In the genomic region with DNA sequence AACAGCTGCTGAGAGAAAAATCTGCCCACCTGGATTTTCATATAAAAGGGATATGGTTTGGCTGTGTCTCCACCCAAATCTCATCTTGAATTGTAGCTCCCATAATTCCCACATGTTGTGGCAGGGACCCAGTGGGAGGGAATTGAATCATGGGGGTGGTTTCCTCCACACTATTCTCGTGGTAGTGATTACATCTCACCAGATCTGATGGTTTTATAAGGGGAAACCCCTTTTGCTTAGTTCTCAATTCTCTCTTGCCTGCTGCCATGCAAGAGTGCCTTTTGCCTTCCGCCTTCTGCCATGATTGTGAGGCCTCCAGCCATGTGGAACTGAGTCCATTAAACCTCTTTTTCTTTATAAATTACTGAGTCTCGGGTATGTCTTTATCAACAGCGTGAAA, we compare ENCODE assay signal across 14 cellular contexts. TPM values are rescaled to one million over a fixed set of nuclear protein-coding genes. Genes with fewer than 3 reads are reported as not detected.
DNase-seq lines count a peak whose midpoint lies in the region; ATAC-seq, FAIRE-seq and TF ChIP-seq lines count a peak whose summit lies in the region.
"Had no signal": no experiment of that assay in that cellular context is flagged by ENCODE, and none has a peak within 500 bp of the region (broad histone marks: within the 10 kb centered on the region; RNA-seq: fewer than 3 reads in every experiment).

No MANE protein-coding gene starts in this region.

- H4K20me1 ChIP-seq in BLaER1 (no peaks in the 10 kb centered on the region), SU-DHL-6 (ENCODE audit: low read depth, low read length) (no peaks in the 10 kb centered on the region)

- H3K4me2 ChIP-seq in BLaER1 (peak overlapping the region; percentile 79), SU-DHL-6 (ENCODE audit: low read depth, low read length, poor library complexity, severe bottlenecking) (peak overlapping the region; percentile 49)

- TF ChIP-seq CTCF in SU-DHL-6 (IDR thresholded peaks at IDR 0.05; ENCODE audit: insufficient read depth, low read length, poor library complexity, severe bottlenecking), result no peak
- no peak for TF ChIP-seq CTCF in mesothelial cell of epicardium (IDR thresholded peaks at IDR 0.05; ENCODE audit: unreplicated experiment)

- no peaks in the 10 kb centered on the region; the same call in 1 of the 2 replicates for H3F3A ChIP-seq in SU-DHL-6 (ENCODE audit: insufficient read depth)

- peak; percentile 81 for ATAC-seq in GM18868 (IDR thresholded peaks at IDR 0.05; ENCODE audit: unreplicated experiment)
- peak; percentile 55 for ATAC-seq in HG02870 (IDR thresholded peaks at IDR 0.05; ENCODE audit: unreplicated experiment)

- peaks cover 78% of the 10 kb centered on the region for H3K4me1 ChIP-seq in BLaER1

- H3K79me2 ChIP-seq in SU-DHL-6 (ENCODE audit: insufficient read depth, low read length), result no peaks in the 10 kb centered on the region

- H3K27me3 Mint-ChIP-seq in mesothelial cell of epicardium (ENCODE audit: low read depth), result peaks cover 47% of the 10 kb centered on the region

- no peaks in the 10 kb centered on the region for H3K36me3 Mint-ChIP-seq in mesothelial cell of epicardium

- no peaks in the 10 kb centered on the region for H3K36me3 ChIP-seq in BLaER1
- no peaks in the 10 kb centered on the region for H3K36me3 ChIP-seq in SU-DHL-6 (ENCODE audit: low read length)
- H3K36me3 ChIP-seq: esophagus muscularis mucosa had no signal

- H3K4me3 ChIP-seq in BLaER1 (no peak overlapping the region), SU-DHL-6 (ENCODE audit: insufficient read depth, low read length, poor library complexity, severe bottlenecking) (no peak overlapping the region)
- H3K4me3 ChIP-seq: esophagus muscularis mucosa had no signal

- H3K4me3 Mint-ChIP-seq in mesothelial cell of epicardium, result no peak overlapping the region

- H2AFZ ChIP-seq in SU-DHL-6 (ENCODE audit: low read depth, low read length, severe bottlenecking), result peak overlapping the region; percentile 77

- H3K9me3 Mint-ChIP-seq in mesothelial cell of epicardium, result no peaks in the 10 kb centered on the region

- peaks cover 7% of the 10 kb centered on the region; the same call in 1 of the 2 replicates for H3K9me3 ChIP-seq in BLaER1
- no peaks in the 10 kb centered on the region for H3K9me3 ChIP-seq in SU-DHL-6 (ENCODE audit: insufficient read depth, low read length)
- H3K9me3 ChIP-seq: esophagus muscularis mucosa had no signal

- H3K4me1 Mint-ChIP-seq in mesothelial cell of epicardium, result no peaks in the 10 kb centered on the region

- no peaks in the 10 kb centered on the region for H3K9me2 ChIP-seq in SU-DHL-6 (replicated peaks; ENCODE audit: insufficient read depth, low read length)

- peaks cover 12% of the 10 kb centered on the region; the same call in 1 of the 2 replicates for H3K27me3 ChIP-seq in BLaER1
- H3K27me3 ChIP-seq in SU-DHL-6 (ENCODE audit: low read length), result no peaks in the 10 kb centered on the region

- H3K27ac Mint-ChIP-seq in mesothelial cell of epicardium, result no peak overlapping the region

- H3K27ac ChIP-seq in BLaER1 (peak overlapping the region; percentile 59; the same call in 1 of the 2 replicates), SU-DHL-6 (ENCODE audit: low read depth, low read length) (peak overlapping the region; percentile 49)
- H3K27ac ChIP-seq: esophagus muscularis mucosa, HL-60 had no signal

- no peak overlapping the region for H3K9ac ChIP-seq in BLaER1
- no peak overlapping the region for H3K9ac ChIP-seq in SU-DHL-6 (ENCODE audit: low read length)

- no peak for FAIRE-seq in urothelium cell line (lab: Jason Lieb, UNC)
- FAIRE-seq: islet of Langerhans had no signal

- DNase-seq in GOT3 (lab: John Stamatoyannopoulos, UW) (no peak), urothelium cell line (ENCODE audit: low spot score) (no peak), mesothelial cell of epicardium (ENCODE audit: low spot score in 2 of 2, unreplicated experiment in 2 of 2) (no peak)
- no peak for DNase-seq in activated CD4-positive, CD25-positive, alpha-beta regulatory T cell treated with anti-CD3 and anti-CD28 coated beads, Interleukin-2, amount 50 U/mL, for 72 hours
- DNase-seq: activated CD4-positive, alpha-beta T cell treated with anti-CD3 and anti-CD28 coated beads, Interleukin-2, amount 50 U/mL, for 1 hour; COR-L47; NCI-H187 had no signal

RNA-seq across cellular contexts. Expression of gene MKI67, which starts 20.8 kb away (rescaled TPM):
- total RNA-seq in mesothelial cell of epicardium, result 42.8 to 50.9 TPM (median 44.0 TPM) in 3 replicates
